Comparison of ENCODE assay signal across 8 cellular contexts in genomic region chrX:9352243-9352642, GRCh38.
DNase-seq lines count a peak whose midpoint lies in the region; ATAC-seq, FAIRE-seq and TF ChIP-seq lines count a peak whose summit lies in the region.

No MANE protein-coding gene starts in this region.

- no peak for TF ChIP-seq POLR2A in K562 (conservative IDR thresholded peaks at IDR 0.05)

- in situ Hi-C loops in K562 (cut with MboI): no loop called here
- in situ Hi-C loops in KBM-7 (cut with MboI; ENCODE audit: low pct_unique_long_range_greater_than_20kb, low sequenced_read_pairs): loop anchor here (10.0 kb wide), 1 partner anchor 113 kb away; the partner anchor contains the start of gene TBL1X

- POLR2A ChIA-PET in CD8-positive, alpha-beta T cell (lab: Charles Lee): interaction anchor here (1.0 to 1.3 kb wide), 4 partner anchors 11 to 111 kb away, joined by 3 to 8 read pairs (median 3); no protein-coding TSS in a partner anchor
- POLR2A ChIA-PET in K562 (lab: Yijun Ruan, JAX): interaction anchor here (0.7 to 0.8 kb wide), 3 partner anchors 9 to 27 kb away, joined by 3 to 4 read pairs (median 3); no protein-coding TSS in a partner anchor

- ATAC-seq in CD8-positive, alpha-beta T cell: peak; percentile 29
- peak; percentile 46 for ATAC-seq in GM19467 (IDR thresholded peaks at IDR 0.05; ENCODE audit: unreplicated experiment)
- peak; percentile 38 for ATAC-seq in HG03442 (IDR thresholded peaks at IDR 0.05; ENCODE audit: unreplicated experiment)
- peak; percentile 66 for ATAC-seq in K562

- H3K36me3 Mint-ChIP-seq in CD8-positive, alpha-beta T cell: no peaks in the 10 kb centered on the region

- no peaks in the 10 kb centered on the region for H3K9me1 ChIP-seq in K562 (ENCODE audit: control insufficient read depth, insufficient read depth, low read length)

- peak overlapping the region; percentile 95 for H2AFZ ChIP-seq in K562 (ENCODE audit: low read depth, low read length)

- no peaks in the 10 kb centered on the region for H3K79me2 ChIP-seq in K562 (ENCODE audit: control insufficient read depth, insufficient read depth, low read length)

- no peaks in the 10 kb centered on the region for H3K27me3 ChIP-seq in CD8-positive, alpha-beta T cell (ENCODE audit: insufficient read depth, low read length)
- H3K27me3 ChIP-seq in K562 (ENCODE audit: control insufficient read depth in 2 of 2, insufficient read depth in 2 of 2, low read length in 2 of 2): no peaks in the 10 kb centered on the region

- no peak for DNase-seq in CD8-positive, alpha-beta T cell
- DNase-seq in K562 (ENCODE audit: extremely low read depth in 1 of 4, low spot score in 3 of 4) (peak in 2 of 4 experiments; percentile 10 to 33), KBM-7 (no peak), NCI-H1092 treated with DMSO at 0.1 percent for 48 hours (lab: John Stamatoyannopoulos, UW) (no peak), NCI-H524 treated with DMSO at 0.1 percent for 48 hours (lab: John Stamatoyannopoulos, UW) (no peak)
- no peak for DNase-seq in NK-92 treated with Interleukin-12 subunit alpha and Interleukin-12 subunit beta, amount 100 ng/mL, for 24 hours (lab: John Stamatoyannopoulos, UW)

- peaks cover 32% of the 10 kb centered on the region for H3K4me1 ChIP-seq in CD8-positive, alpha-beta T cell (ENCODE audit: insufficient read depth, low read length)
- H3K4me1 ChIP-seq in K562 (replicated peaks in 1 of 2; ENCODE audit: control insufficient read depth in 2 of 2, insufficient read depth in 2 of 2, low read length in 2 of 2): peaks cover 18 to 29% of the 10 kb centered on the region in 2 experiments; a peak in 4 of 5 replicates

- H3K9me3 ChIP-seq in CD8-positive, alpha-beta T cell (ENCODE audit: low read length): no peaks in the 10 kb centered on the region
- H3K9me3 ChIP-seq in K562 (replicated peaks; ENCODE audit: control insufficient read depth, insufficient read depth, low read depth, low read length): peaks cover 7% of the 10 kb centered on the region

- peak overlapping the region; percentile 47 for H3K27ac ChIP-seq in CD8-positive, alpha-beta T cell (ENCODE audit: low read depth, low read length)
- H3K27ac ChIP-seq in K562 (ENCODE audit: extremely low read depth, low read depth, low read length): peak overlapping the region; percentile 95

- peak overlapping the region; percentile 80 for H3K27ac Mint-ChIP-seq in CD8-positive, alpha-beta T cell

- H3K36me3 ChIP-seq in CD8-positive, alpha-beta T cell (ENCODE audit: insufficient read depth, low read length): no peaks in the 10 kb centered on the region
- H3K36me3 ChIP-seq in K562 (ENCODE audit: control insufficient read depth, insufficient read depth, low read length): no peaks in the 10 kb centered on the region

- H3K4me1 Mint-ChIP-seq in CD8-positive, alpha-beta T cell (ENCODE audit: low read depth): peaks cover 30% of the 10 kb centered on the region

- peak overlapping the region; percentile 22 to 70; a peak in 3 of 4 replicates for H3K9ac ChIP-seq in K562 (ENCODE audit: insufficient read depth in 1 of 2, low read depth in 2 of 2, low read length in 2 of 2)

- no peak for TF ChIP-seq EP300 in K562 (IDR thresholded peaks at IDR 0.05; ENCODE audit: low read length)

- no peaks in the 10 kb centered on the region for H4K20me1 ChIP-seq in K562 (replicated peaks; ENCODE audit: control insufficient read depth, insufficient read depth, low read length)

- WGBS in K562 (ENCODE audit: insufficient coverage, low coverage, missing lambda C conversion rate): 0% methylated on average over 4 of the region's 4 CpGs

- H3K27me3 Mint-ChIP-seq in CD8-positive, alpha-beta T cell (ENCODE audit: low read depth): no peaks in the 10 kb centered on the region

- intact Hi-C loops in CD8-positive, alpha-beta T cell (cut with DNase I, micrococcal nuclease): loop anchor here in 1 of 2 experiments (5.0 kb wide), 2 partner anchors 40 to 380 kb away; no protein-coding TSS in a partner anchor
- intact Hi-C loops in K562 (cut with micrococcal nuclease): loop anchor here (1.0 to 5.0 kb wide), 5 partner anchors 10 to 380 kb away; no protein-coding TSS in a partner anchor

- H3K4me2 ChIP-seq in K562 (ENCODE audit: insufficient read depth, low read length): peak overlapping the region; percentile 75

- TF ChIP-seq CTCF in CD8-positive, alpha-beta T cell (IDR thresholded peaks at IDR 0.05): no peak
- no peak for TF ChIP-seq CTCF in K562 (IDR thresholded peaks at IDR 0.05 in 2 of 3, conservative IDR thresholded peaks at IDR 0.05 in 1 of 3; ENCODE audit: insufficient read depth in 2 of 3, low read depth in 1 of 3, low read length in 3 of 3)

- TF ChIP-seq RAD21 in K562 (CRISPR knock-in tag; conservative IDR thresholded peaks at IDR 0.05 in 1 of 2, IDR thresholded peaks at IDR 0.05 in 1 of 2): no peak

- peak overlapping the region; percentile 20 for H3K4me3 ChIP-seq in CD8-positive, alpha-beta T cell (ENCODE audit: low read depth, low read length)
- H3K4me3 ChIP-seq in K562: peak overlapping the region; percentile 24; the same call in 1 of the 2 replicates

- CTCF ChIA-PET in CD8-positive, alpha-beta T cell (lab: Charles Lee): interaction anchor here (0.6 to 1.8 kb wide), 2 partner anchors 111 to 772 kb away, joined by 3 to 5 read pairs; no protein-coding TSS in a partner anchor
- CTCF ChIA-PET in K562 (lab: Yijun Ruan, JAX; ENCODE audit: low intra/inter-chr PET ratio): no interaction called here

- H3K4me3 Mint-ChIP-seq in CD8-positive, alpha-beta T cell: peak overlapping the region; percentile 74

- BruUV-seq in K562 (replicated peaks; lab: Mats Ljungman, UMichigan): no TSS peak

- no peaks in the 10 kb centered on the region for H3K9me3 Mint-ChIP-seq in CD8-positive, alpha-beta T cell

- no peak for FAIRE-seq in K562 (lab: Jason Lieb, UNC)

TF ChIP-seq in K562, 482 proteins besides CTCF, POLR2A, EP300 and RAD21:
- TF ChIP-seq MAFK (IDR thresholded peaks at IDR 0.05; ENCODE audit: low read length) (peak; percentile 88), BRD4 (IDR thresholded peaks at IDR 0.05) (0 out of 2 replicates have a peak, but pooled peaks have one; percentile 34), POLR2H (tag; IDR thresholded peaks at IDR 0.05; ENCODE audit: low read depth) (0 out of 2 replicates have a peak, but pooled peaks have one; percentile 39), ZNF316 (IDR thresholded peaks at IDR 0.05) (peak; percentile 90), FOSL1 (tag; conservative IDR thresholded peaks at IDR 0.05) (0 out of 2 replicates have a peak, but pooled peaks have one; percentile 2), DACH1 (IDR thresholded peaks at IDR 0.05; ENCODE audit: partially characterized antibody) (no peak), MAFF (IDR thresholded peaks at IDR 0.05; ENCODE audit: low read length) (peak; percentile 92), C11orf30 (IDR thresholded peaks at IDR 0.05; ENCODE audit: low read depth) (peak; percentile 89; the same call in 1 of the 2 replicates), MBD2 (IDR thresholded peaks at IDR 0.05; ENCODE audit: borderline replicate concordance, low read depth) (no peak), HBP1 (CRISPR knock-in tag; IDR thresholded peaks at IDR 0.05) (no peak), ZNF785 (CRISPR knock-in tag; IDR thresholded peaks at IDR 0.05) (no peak), ETV6 (IDR thresholded peaks at IDR 0.05; ENCODE audit: borderline replicate concordance in 1 of 2, low read depth in 2 of 2, low read length in 1 of 2) (no peak), ETV6 (CRISPR knock-in tag; IDR thresholded peaks at IDR 0.05; ENCODE audit: borderline replicate concordance) (no peak), ERF (CRISPR knock-in tag; IDR thresholded peaks at IDR 0.05) (no peak)
TF ChIP-seq in K562: peak in this region for 7.
